ENCODE assay signal across 23 cellular contexts in genomic region chr5:155699385-155699784, GRCh38.
DNase-seq lines count a peak whose midpoint lies in the region; ATAC-seq, FAIRE-seq and TF ChIP-seq lines count a peak whose summit lies in the region.
"Had no signal": no experiment of that assay in that cellular context is flagged by ENCODE, and none has a peak within 500 bp of the region (broad histone marks: within the 10 kb centered on the region; RNA-seq: fewer than 3 reads in every experiment).

No MANE protein-coding gene starts in this region.

- H3K4me1 ChIP-seq in H1 (replicated peaks in 1 of 4; ENCODE audit: control insufficient read depth in 3 of 4, insufficient read depth in 4 of 4, low read length in 3 of 4) (no peaks in the 10 kb centered on the region), keratinocyte (ENCODE audit: control insufficient read depth, extremely low read depth, insufficient read depth, low read length) (no peaks in the 10 kb centered on the region)
- H3K4me1 ChIP-seq: adrenal gland; BLaER1 treated with 17β-estradiol and CSF1 and Interleukin-3, amounts not matched to agents 10 nM and 100 nM; psoas muscle; uterus had no signal

- no peak for TF ChIP-seq POLR2A in H1 (IDR thresholded peaks at IDR 0.05; ENCODE audit: control extremely low read depth in 1 of 2, low read depth in 2 of 2, low read length in 2 of 2)

- H3K27ac ChIP-seq in H1 (ENCODE audit: low read depth, low read length): no peak overlapping the region
- H3K27ac ChIP-seq in keratinocyte (ENCODE audit: control insufficient read depth, insufficient read depth, low read length): no peak overlapping the region
- H3K27ac ChIP-seq: adrenal gland; BLaER1 treated with 17β-estradiol and CSF1 and Interleukin-3, amounts not matched to agents 10 nM and 100 nM; dorsolateral prefrontal cortex; psoas muscle; uterus had no signal

- no peak overlapping the region for H2BK20ac ChIP-seq in H1 (ENCODE audit: low read length)

- no peak overlapping the region for H3K4ac ChIP-seq in H1 (replicated peaks; ENCODE audit: insufficient read length, low read depth, low read length)

- H2AK5ac ChIP-seq in H1 (ENCODE audit: low read depth, low read length): no peak overlapping the region

- POLR2A ChIA-PET in H1 (lab: Charles Lee; ENCODE audit: partially characterized antibody): no interaction called here

- TF ChIP-seq CTCF in D721Med (IDR thresholded peaks at IDR 0.05; ENCODE audit: insufficient read depth, missing control alignments) (peak; percentile 16), LNCaP clone FGC (IDR thresholded peaks at IDR 0.05; ENCODE audit: control insufficient read depth, extremely low read depth, insufficient read depth) (0 out of 2 replicates have a peak, but pooled peaks have one; percentile 12), H1 (IDR thresholded peaks at IDR 0.05; ENCODE audit: control extremely low read depth in 1 of 3, insufficient read depth in 1 of 3, low read depth in 1 of 3, low read length in 3 of 3) (peak in 2 of 3 experiments; percentile 45 to 54; a peak in 3 of 4 replicates), keratinocyte (optimal IDR thresholded peaks at IDR 0.05 in 1 of 3, IDR thresholded peaks at IDR 0.05 in 1 of 3, conservative IDR thresholded peaks at IDR 0.05 in 1 of 3; ENCODE audit: extremely low read depth in 1 of 3, insufficient read depth in 2 of 3, low read length in 3 of 3) (peak in 2 of 3 experiments; percentile 21 to 29), omental fat pad (IDR thresholded peaks at IDR 0.05) (no peak)

- no peak overlapping the region for H3K9ac ChIP-seq in H1 (replicated peaks in 1 of 4; ENCODE audit: extremely low read depth in 1 of 4, low read depth in 3 of 4, low read length in 3 of 4)
- H3K9ac ChIP-seq in keratinocyte (ENCODE audit: control insufficient read depth, extremely low read depth, insufficient read depth, low read length): no peak overlapping the region
- H3K9ac ChIP-seq: BLaER1 treated with 17β-estradiol and CSF1 and Interleukin-3, amounts not matched to agents 10 nM and 100 nM had no signal

- no peaks in the 10 kb centered on the region for H3K23me2 ChIP-seq in H1 (ENCODE audit: low read depth, low read length)

- H2BK5ac ChIP-seq in H1 (ENCODE audit: low read depth, low read length): no peak overlapping the region

- no peak overlapping the region for H2BK12ac ChIP-seq in H1 (ENCODE audit: low read depth, low read length)

- DNase-seq in D721Med (ENCODE audit: insufficient read length, low spot score) (no peak), LNCaP clone FGC (ENCODE audit: low read depth) (no peak), H1 (ENCODE audit: low read depth in 1 of 2, low spot score in 2 of 2) (no peak), keratinocyte (ENCODE audit: low read depth, low spot score) (no peak), omental fat pad (ENCODE audit: low spot score) (no peak), T1000 (lab: John Stamatoyannopoulos, UW) (no peak)
- no peak for DNase-seq in activated T-cell treated with anti-CD3 and anti-CD28 coated beads, Interleukin-2, amount 50 U/mL, for 48 hours
- DNase-seq in NK-92 treated with Interleukin-12 subunit alpha and Interleukin-12 subunit beta, amount 100 ng/mL, for 24 hours (lab: John Stamatoyannopoulos, UW): no peak
- DNase-seq: activated CD4-positive, alpha-beta T cell treated with anti-CD3 and anti-CD28 coated beads, Interleukin-2, amount 50 U/mL, for 1 hour; activated naive CD4-positive, alpha-beta T cell treated with anti-CD3 and anti-CD28 coated beads for 36 hours; adrenal gland; dorsolateral prefrontal cortex; EL; mesenchymal stem cell; NCI-H1048; NCI-H1694 treated with DMSO at 0.1 percent for 48 hours; NCI-H526; PC-3; psoas muscle; uterus had no signal

- H3K14ac ChIP-seq in H1 (ENCODE audit: insufficient read length): no peak overlapping the region

- no peak overlapping the region for H2AFZ ChIP-seq in H1 (ENCODE audit: low read length)
- no peak overlapping the region for H2AFZ ChIP-seq in keratinocyte (ENCODE audit: control insufficient read depth, low read length)

- dilution Hi-C loops in keratinocyte (cut with MboI; ENCODE audit: extremely low pct_ligation_motif_present, low sequenced_read_pairs): no loop called here

- no peak overlapping the region for H4K8ac ChIP-seq in H1 (ENCODE audit: extremely low read depth, insufficient read depth, low read length)

- no peaks in the 10 kb centered on the region for H3K79me1 ChIP-seq in H1 (ENCODE audit: low read depth, low read length)

- FAIRE-seq in D721Med (lab: Jason Lieb, UNC) (no peak), H1 (lab: Jason Lieb, UNC) (no peak), keratinocyte (lab: Jason Lieb, UNC) (no peak)
- FAIRE-seq: endothelial cell of umbilical vein, GM12891 had no signal

- no peak overlapping the region for H2BK120ac ChIP-seq in H1 (replicated peaks; ENCODE audit: low read depth, low read length)

- H3K4me2 ChIP-seq in H1 (ENCODE audit: insufficient read depth in 1 of 2, low read depth in 2 of 2, low read length in 2 of 2) (no peak overlapping the region), keratinocyte (ENCODE audit: control insufficient read depth, extremely low read depth, insufficient read depth, low read depth, low read length) (no peak overlapping the region)
- H3K4me2 ChIP-seq: BLaER1 treated with 17β-estradiol and CSF1 and Interleukin-3, amounts not matched to agents 10 nM and 100 nM had no signal

- H3K36me3 ChIP-seq in H1 (ENCODE audit: control insufficient read depth in 2 of 4, insufficient read depth in 4 of 4, low read length in 3 of 4): no peaks in the 10 kb centered on the region
- no peaks in the 10 kb centered on the region for H3K36me3 ChIP-seq in keratinocyte (ENCODE audit: control insufficient read depth in 2 of 2, extremely low read depth in 1 of 2, insufficient read depth in 2 of 2, low read length in 2 of 2)
- H3K36me3 ChIP-seq: adrenal gland; BLaER1 treated with 17β-estradiol and CSF1 and Interleukin-3, amounts not matched to agents 10 nM and 100 nM; uterus had no signal

- H4K20me1 ChIP-seq in H1 (replicated peaks in 1 of 2; ENCODE audit: control insufficient read depth in 1 of 2, insufficient read depth in 2 of 2, low read length in 2 of 2) (no peaks in the 10 kb centered on the region), keratinocyte (ENCODE audit: control insufficient read depth, extremely low read depth, insufficient read depth, low read length) (no peaks in the 10 kb centered on the region)
- H4K20me1 ChIP-seq: BLaER1 treated with 17β-estradiol and CSF1 and Interleukin-3, amounts not matched to agents 10 nM and 100 nM had no signal

- peak; percentile 57 to 71 for TF ChIP-seq RAD21 in H1 (IDR thresholded peaks at IDR 0.05 in 1 of 2, conservative IDR thresholded peaks at IDR 0.05 in 1 of 2; ENCODE audit: low read depth in 2 of 2, low read length in 2 of 2)

- H4K91ac ChIP-seq in H1 (replicated peaks; ENCODE audit: insufficient read length, low read length): no peak overlapping the region

- no peak for TF ChIP-seq EP300 in H1 (IDR thresholded peaks at IDR 0.05; ENCODE audit: borderline replicate concordance in 1 of 2, low read depth in 2 of 2, low read length in 2 of 2)

- no peak for ATAC-seq in omental fat pad (ENCODE audit: low FRiP score)
- ATAC-seq: PC-3, psoas muscle had no signal

- H2BK15ac ChIP-seq in H1 (ENCODE audit: low read length): no peak overlapping the region

- no peak overlapping the region for H3K18ac ChIP-seq in H1 (ENCODE audit: extremely low read depth, low read length)

- WGBS in H1 (ENCODE audit: extremely low coverage in 1 of 2, insufficient coverage in 1 of 2, insufficient read length in 1 of 2, insufficient replicate concordance in 2 of 2, low coverage in 1 of 2, low lambda C conversion rate in 2 of 2, missing lambda C conversion rate in 1 of 2), 2 experiments: 87% methylated on average over 1 of the region's 1 CpG; no CpG with 5 or more reads in 1 of the 2 experiments

- H3K79me2 ChIP-seq in H1 (ENCODE audit: control insufficient read depth in 1 of 2, insufficient read depth in 2 of 2, low read length in 2 of 2): no peaks in the 10 kb centered on the region
- no peaks in the 10 kb centered on the region for H3K79me2 ChIP-seq in keratinocyte (ENCODE audit: control insufficient read depth, insufficient read depth, low read length)

- H3K4me3 ChIP-seq in LNCaP clone FGC (ENCODE audit: low read depth, low read length) (no peak overlapping the region), H1 (ENCODE audit: extremely low read depth in 1 of 4, insufficient read depth in 2 of 4, low read depth in 3 of 4, low read length in 4 of 4) (no peak overlapping the region), keratinocyte (ENCODE audit: control insufficient read depth in 2 of 3, extremely low read depth in 1 of 3, insufficient read depth in 2 of 3, low read depth in 1 of 3, low read length in 3 of 3) (no peak overlapping the region)
- H3K4me3 ChIP-seq: adrenal gland; BLaER1 treated with 17β-estradiol and CSF1 and Interleukin-3, amounts not matched to agents 10 nM and 100 nM; dorsolateral prefrontal cortex; psoas muscle; uterus had no signal

- CTCF ChIA-PET in H1 (lab: Charles Lee; ENCODE audit: partially characterized antibody): interaction anchor here (1.1 to 1.6 kb wide), 5 partner anchors 10 to 560 kb away, joined by 3 to 12 read pairs (median 4); no protein-coding TSS in a partner anchor

- H3K56ac ChIP-seq in H1 (replicated peaks; ENCODE audit: insufficient read length, low read depth, low read length): no peak overlapping the region

- no peaks in the 10 kb centered on the region for H3K27me3 ChIP-seq in H1 (replicated peaks in 1 of 4; ENCODE audit: control insufficient read depth in 3 of 4, extremely low read depth in 1 of 4, insufficient read depth in 3 of 4, low read length in 3 of 4)
- H3K27me3 ChIP-seq in keratinocyte (ENCODE audit: control insufficient read depth, extremely low read depth, insufficient read depth, low read length): no peaks in the 10 kb centered on the region
- H3K27me3 ChIP-seq: adrenal gland; BLaER1 treated with 17β-estradiol and CSF1 and Interleukin-3, amounts not matched to agents 10 nM and 100 nM; dorsolateral prefrontal cortex; uterus had no signal

- no peak overlapping the region for H4K5ac ChIP-seq in H1 (ENCODE audit: insufficient read length, low read depth, low read length)

- no peaks in the 10 kb centered on the region for H3K9me3 ChIP-seq in H1 (ENCODE audit: insufficient read depth in 2 of 2, low read depth in 1 of 2, low read length in 1 of 2)
- H3K9me3 ChIP-seq in keratinocyte (ENCODE audit: control insufficient read depth, low read depth, low read length): no peaks in the 10 kb centered on the region
- H3K9me3 ChIP-seq: adrenal gland; BLaER1 treated with 17β-estradiol and CSF1 and Interleukin-3, amounts not matched to agents 10 nM and 100 nM; psoas muscle; uterus had no signal

- H3K23ac ChIP-seq in H1 (ENCODE audit: insufficient read length): no peak overlapping the region

- no peaks in the 10 kb centered on the region for H3K9me1 ChIP-seq in keratinocyte (ENCODE audit: control insufficient read depth, extremely low read depth, insufficient read depth, low read length)

TF ChIP-seq in H1, 55 proteins besides CTCF, POLR2A, EP300 and RAD21 (continues in another document):
- TF ChIP-seq SP2 (IDR thresholded peaks at IDR 0.05; ENCODE audit: low read length): no peak
- TF ChIP-seq TCF12 (IDR thresholded peaks at IDR 0.05; ENCODE audit: low read depth, low read length): no peak

Comparison
In these comparisons a context has a peak if more than half of its experiments do, and no peak if none do; other contexts are left out.
1. CTCF ChIP-seq: peak in D721Med (single experiment), LNCaP clone FGC (single experiment), H1 (2 of 3) and keratinocyte (2 of 3); none in omental fat pad (0 of 3).